ENCODE assay signal across 1 cellular context in the genomic region with DNA sequence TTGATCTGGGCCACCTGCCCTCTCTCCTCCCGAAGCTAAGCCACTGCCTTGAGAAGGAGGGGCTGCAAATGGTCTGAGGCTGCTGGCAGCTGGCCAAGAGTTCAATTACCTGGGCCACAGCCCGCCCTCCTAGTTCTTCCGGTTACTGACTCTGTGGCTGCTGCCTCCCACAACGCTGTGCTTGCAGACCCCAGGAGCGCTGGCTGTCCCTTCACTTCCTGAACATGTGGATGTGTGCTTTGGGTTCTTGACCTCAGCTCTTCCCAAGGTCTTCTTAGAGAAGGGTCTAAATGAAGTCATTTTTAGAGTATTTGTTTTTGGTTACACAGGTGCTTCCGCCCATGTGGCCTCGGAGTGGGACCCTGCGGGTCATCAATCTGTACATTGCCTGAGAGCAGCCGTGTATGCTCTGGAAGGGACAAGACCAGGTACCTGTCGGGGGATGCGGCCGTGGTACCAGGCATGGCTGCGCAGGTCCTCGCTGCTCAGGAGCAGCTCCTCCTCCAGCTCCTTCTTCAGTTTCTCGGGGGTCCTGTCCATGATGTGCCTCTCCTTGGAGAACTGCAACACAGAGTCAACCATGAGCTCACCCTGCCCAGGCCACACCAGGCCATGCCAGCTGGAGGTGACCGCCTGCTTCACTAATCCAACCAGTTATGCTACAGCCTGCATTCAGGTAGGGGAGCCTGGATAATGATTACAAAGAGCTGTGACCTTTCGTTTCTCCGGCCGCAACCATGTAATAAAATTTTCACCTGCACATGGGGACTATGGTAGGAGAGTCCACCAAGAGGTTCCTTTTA.
A peak's percentile ranks its signal among the peaks of the same experiment; 100 is the strongest.
TF ChIP-seq lines count a peak whose summit lies in the region.

No MANE protein-coding gene starts in this region.

TF ChIP-seq in HEK293, 187 proteins besides CTCF, POLR2A, EP300 and RAD21 (continued from another document):
- TF ChIP-seq, protein P1, sequence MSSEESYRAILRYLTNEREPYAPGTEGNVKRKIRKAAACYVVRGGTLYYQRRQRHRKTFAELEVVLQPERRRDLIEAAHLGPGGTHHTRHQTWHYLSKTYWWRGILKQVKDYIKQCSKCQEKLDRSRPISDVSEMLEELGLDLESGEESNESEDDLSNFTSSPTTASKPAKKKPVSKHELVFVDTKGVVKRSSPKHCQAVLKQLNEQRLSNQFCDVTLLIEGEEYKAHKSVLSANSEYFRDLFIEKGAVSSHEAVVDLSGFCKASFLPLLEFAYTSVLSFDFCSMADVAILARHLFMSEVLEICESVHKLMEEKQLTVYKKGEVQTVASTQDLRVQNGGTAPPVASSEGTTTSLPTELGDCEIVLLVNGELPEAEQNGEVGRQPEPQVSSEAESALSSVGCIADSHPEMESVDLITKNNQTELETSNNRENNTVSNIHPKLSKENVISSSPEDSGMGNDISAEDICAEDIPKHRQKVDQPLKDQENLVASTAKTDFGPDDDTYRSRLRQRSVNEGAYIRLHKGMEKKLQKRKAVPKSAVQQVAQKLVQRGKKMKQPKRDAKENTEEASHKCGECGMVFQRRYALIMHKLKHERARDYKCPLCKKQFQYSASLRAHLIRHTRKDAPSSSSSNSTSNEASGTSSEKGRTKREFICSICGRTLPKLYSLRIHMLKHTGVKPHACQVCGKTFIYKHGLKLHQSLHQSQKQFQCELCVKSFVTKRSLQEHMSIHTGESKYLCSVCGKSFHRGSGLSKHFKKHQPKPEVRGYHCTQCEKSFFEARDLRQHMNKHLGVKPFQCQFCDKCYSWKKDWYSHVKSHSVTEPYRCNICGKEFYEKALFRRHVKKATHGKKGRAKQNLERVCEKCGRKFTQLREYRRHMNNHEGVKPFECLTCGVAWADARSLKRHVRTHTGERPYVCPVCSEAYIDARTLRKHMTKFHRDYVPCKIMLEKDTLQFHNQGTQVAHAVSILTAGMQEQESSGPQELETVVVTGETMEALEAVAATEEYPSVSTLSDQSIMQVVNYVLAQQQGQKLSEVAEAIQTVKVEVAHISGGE (tag by site-specific recombination; conservative IDR thresholded peaks at IDR 0.05; ENCODE audit: low read depth): no peak
- TF ChIP-seq ZNF311 (tag by site-specific recombination; IDR thresholded peaks at IDR 0.05; ENCODE audit: borderline replicate concordance) (no peak), ZNF239 (tag by site-specific recombination; IDR thresholded peaks at IDR 0.05) (no peak), ZNF549 (tag by site-specific recombination; IDR thresholded peaks at IDR 0.05) (no peak), ZNF600 (tag by site-specific recombination; IDR thresholded peaks at IDR 0.05) (no peak), ZBTB20 (tag by site-specific recombination; IDR thresholded peaks at IDR 0.05) (no peak), ZNF423 (tag by site-specific recombination; IDR thresholded peaks at IDR 0.05) (no peak), GLIS1 (tag by site-specific recombination; IDR thresholded peaks at IDR 0.05) (peak; percentile 70)
- TF ChIP-seq, protein P2, sequence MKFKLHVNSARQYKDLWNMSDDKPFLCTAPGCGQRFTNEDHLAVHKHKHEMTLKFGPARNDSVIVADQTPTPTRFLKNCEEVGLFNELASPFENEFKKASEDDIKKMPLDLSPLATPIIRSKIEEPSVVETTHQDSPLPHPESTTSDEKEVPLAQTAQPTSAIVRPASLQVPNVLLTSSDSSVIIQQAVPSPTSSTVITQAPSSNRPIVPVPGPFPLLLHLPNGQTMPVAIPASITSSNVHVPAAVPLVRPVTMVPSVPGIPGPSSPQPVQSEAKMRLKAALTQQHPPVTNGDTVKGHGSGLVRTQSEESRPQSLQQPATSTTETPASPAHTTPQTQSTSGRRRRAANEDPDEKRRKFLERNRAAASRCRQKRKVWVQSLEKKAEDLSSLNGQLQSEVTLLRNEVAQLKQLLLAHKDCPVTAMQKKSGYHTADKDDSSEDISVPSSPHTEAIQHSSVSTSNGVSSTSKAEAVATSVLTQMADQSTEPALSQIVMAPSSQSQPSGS (tag by site-specific recombination; IDR thresholded peaks at IDR 0.05; ENCODE audit: low read depth): no peak
- TF ChIP-seq, protein P3, sequence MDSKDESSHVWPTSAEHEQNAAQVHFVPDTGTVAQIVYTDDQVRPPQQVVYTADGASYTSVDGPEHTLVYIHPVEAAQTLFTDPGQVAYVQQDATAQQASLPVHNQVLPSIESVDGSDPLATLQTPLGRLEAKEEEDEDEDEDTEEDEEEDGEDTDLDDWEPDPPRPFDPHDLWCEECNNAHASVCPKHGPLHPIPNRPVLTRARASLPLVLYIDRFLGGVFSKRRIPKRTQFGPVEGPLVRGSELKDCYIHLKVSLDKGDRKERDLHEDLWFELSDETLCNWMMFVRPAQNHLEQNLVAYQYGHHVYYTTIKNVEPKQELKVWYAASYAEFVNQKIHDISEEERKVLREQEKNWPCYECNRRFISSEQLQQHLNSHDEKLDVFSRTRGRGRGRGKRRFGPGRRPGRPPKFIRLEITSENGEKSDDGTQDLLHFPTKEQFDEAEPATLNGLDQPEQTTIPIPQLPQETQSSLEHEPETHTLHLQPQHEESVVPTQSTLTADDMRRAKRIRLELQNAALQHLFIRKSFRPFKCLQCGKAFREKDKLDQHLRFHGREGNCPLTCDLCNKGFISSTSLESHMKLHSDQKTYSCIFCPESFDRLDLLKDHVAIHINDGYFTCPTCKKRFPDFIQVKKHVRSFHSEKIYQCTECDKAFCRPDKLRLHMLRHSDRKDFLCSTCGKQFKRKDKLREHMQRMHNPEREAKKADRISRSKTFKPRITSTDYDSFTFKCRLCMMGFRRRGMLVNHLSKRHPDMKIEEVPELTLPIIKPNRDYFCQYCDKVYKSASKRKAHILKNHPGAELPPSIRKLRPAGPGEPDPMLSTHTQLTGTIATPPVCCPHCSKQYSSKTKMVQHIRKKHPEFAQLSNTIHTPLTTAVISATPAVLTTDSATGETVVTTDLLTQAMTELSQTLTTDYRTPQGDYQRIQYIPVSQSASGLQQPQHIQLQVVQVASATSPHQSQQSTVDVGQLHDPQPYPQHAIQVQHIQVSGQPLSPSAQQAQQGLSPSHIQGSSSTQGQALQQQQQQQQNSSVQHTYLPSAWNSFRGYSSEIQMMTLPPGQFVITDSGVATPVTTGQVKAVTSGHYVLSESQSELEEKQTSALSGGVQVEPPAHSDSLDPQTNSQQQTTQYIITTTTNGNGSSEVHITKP (tag by site-specific recombination; IDR thresholded peaks at IDR 0.05): 0 out of 2 replicates have a peak, but pooled peaks have one; percentile 14
- TF ChIP-seq, protein P4, sequence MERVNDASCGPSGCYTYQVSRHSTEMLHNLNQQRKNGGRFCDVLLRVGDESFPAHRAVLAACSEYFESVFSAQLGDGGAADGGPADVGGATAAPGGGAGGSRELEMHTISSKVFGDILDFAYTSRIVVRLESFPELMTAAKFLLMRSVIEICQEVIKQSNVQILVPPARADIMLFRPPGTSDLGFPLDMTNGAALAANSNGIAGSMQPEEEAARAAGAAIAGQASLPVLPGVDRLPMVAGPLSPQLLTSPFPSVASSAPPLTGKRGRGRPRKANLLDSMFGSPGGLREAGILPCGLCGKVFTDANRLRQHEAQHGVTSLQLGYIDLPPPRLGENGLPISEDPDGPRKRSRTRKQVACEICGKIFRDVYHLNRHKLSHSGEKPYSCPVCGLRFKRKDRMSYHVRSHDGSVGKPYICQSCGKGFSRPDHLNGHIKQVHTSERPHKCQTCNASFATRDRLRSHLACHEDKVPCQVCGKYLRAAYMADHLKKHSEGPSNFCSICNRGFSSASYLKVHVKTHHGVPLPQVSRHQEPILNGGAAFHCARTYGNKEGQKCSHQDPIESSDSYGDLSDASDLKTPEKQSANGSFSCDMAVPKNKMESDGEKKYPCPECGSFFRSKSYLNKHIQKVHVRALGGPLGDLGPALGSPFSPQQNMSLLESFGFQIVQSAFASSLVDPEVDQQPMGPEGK (tag by site-specific recombination; IDR thresholded peaks at IDR 0.05): peak; percentile 29; the same call in 1 of the 2 replicates
- TF ChIP-seq, protein P5, sequence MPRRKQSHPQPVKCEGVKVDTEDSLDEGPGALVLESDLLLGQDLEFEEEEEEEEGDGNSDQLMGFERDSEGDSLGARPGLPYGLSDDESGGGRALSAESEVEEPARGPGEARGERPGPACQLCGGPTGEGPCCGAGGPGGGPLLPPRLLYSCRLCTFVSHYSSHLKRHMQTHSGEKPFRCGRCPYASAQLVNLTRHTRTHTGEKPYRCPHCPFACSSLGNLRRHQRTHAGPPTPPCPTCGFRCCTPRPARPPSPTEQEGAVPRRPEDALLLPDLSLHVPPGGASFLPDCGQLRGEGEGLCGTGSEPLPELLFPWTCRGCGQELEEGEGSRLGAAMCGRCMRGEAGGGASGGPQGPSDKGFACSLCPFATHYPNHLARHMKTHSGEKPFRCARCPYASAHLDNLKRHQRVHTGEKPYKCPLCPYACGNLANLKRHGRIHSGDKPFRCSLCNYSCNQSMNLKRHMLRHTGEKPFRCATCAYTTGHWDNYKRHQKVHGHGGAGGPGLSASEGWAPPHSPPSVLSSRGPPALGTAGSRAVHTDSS (tag by site-specific recombination; IDR thresholded peaks at IDR 0.05): no peak
- TF ChIP-seq, protein P6, sequence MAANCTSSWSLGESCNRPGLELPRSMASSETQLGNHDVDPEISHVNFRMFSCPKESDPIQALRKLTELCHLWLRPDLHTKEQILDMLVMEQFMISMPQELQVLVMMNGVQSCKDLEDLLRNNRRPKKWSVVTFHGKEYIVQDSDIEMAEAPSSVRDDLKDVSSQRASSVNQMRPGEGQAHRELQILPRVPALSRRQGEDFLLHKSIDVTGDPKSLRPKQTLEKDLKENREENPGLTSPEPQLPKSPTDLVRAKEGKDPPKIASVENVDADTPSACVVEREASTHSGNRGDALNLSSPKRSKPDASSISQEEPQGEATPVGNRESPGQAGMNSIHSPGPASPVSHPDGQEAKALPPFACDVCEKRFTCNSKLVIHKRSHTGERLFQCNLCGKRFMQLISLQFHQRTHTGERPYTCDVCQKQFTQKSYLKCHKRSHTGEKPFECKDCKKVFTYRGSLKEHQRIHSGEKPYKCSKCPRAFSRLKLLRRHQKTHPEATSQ (tag by site-specific recombination; IDR thresholded peaks at IDR 0.05): no peak
